In the genomic region with DNA sequence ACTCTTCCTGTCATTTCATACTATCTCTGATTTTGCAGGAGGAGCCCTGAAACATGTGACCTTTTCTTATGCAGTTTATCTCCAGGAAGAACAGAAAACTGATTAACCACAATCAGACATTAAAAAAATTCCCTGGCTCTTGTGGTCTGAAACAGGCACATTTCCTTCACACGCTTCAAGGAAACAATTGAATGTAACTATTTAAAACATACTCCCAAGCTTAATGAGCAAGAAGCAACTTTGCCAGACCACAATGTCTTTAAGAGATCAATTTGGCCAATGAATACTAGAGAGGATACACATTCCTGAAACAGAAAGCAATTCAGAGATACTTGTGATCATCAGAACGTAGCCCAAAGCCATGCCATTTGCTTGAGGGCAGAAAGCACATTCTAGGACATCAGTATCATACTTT, we compare ENCODE assay signal across 8 cellular contexts.
DNase-seq lines count a peak whose midpoint lies in the region; ATAC-seq lines count a peak whose summit lies in the region.

No MANE protein-coding gene starts in this region.

- ATAC-seq in GM18873 (IDR thresholded peaks at IDR 0.05; ENCODE audit: low FRiP score, unreplicated experiment) (peak; percentile 32), HG02973 (IDR thresholded peaks at IDR 0.05; ENCODE audit: unreplicated experiment) (no peak)

- DNase-seq in A172 (ENCODE audit: low spot score): peak; percentile 64
- DNase-seq in LHCN-M2 (ENCODE audit: low read depth): peak; percentile 74
- peak; percentile 60 for DNase-seq in fibroblast of gingiva (ENCODE audit: low read depth)
- no peak for DNase-seq in NCI-H2081 (lab: John Stamatoyannopoulos, UW)
- no peak for DNase-seq in activated effector memory CD4-positive, alpha-beta T cell treated with Interleukin-2 at 50 U/mL for 16 hours
- DNase-seq in medulla oblongata (ENCODE audit: extremely low spot score): no peak

Comparison
In these comparisons a context has a peak if more than half of its experiments do, and no peak if none do; other contexts are left out.
1. DNase-seq: peak in A172 (single experiment), LHCN-M2 (single experiment) and fibroblast of gingiva (single experiment); none in NCI-H2081 (0 of 2), activated effector memory CD4-positive, alpha-beta T cell treated with Interleukin-2 at 50 U/mL for 16 hours (single experiment) and medulla oblongata (single experiment).